Comparison of ENCODE assay signal across 21 cellular contexts in genomic region chr1:22531251-22531650, GRCh38. TPM values are rescaled to one million over a fixed set of nuclear protein-coding genes. Genes with fewer than 3 reads are reported as not detected.
A peak's percentile ranks its signal among the peaks of the same experiment; 100 is the strongest.
DNase-seq lines count a peak whose midpoint lies in the region; ATAC-seq and TF ChIP-seq lines count a peak whose summit lies in the region.
"Had no signal": no experiment of that assay in that cellular context is flagged by ENCODE, and none has a peak within 500 bp of the region (broad histone marks: within the 10 kb centered on the region; RNA-seq: fewer than 3 reads in every experiment).

No MANE protein-coding gene starts in this region.

- H3K36me3 ChIP-seq in left ventricle myocardium inferior (peaks cover 18% of the 10 kb centered on the region), skeletal muscle tissue (ENCODE audit: control insufficient read depth in 3 of 3, insufficient read depth in 3 of 3, low read length in 3 of 3) (peaks cover 21 to 30% (median 30%) of the 10 kb centered on the region in 3 donors)

- TF ChIP-seq CTCF in left ventricle myocardium inferior (IDR thresholded peaks at IDR 0.05; ENCODE audit: borderline replicate concordance), result no peak
- no peak for TF ChIP-seq CTCF in natural killer cell (IDR thresholded peaks at IDR 0.05)

- DNase-seq in Right ventricle myocardium superior, result no peak
- no peak for DNase-seq in left ventricle myocardium inferior
- no peak for DNase-seq in left ventricle myocardium superior
- DNase-seq in natural killer cell, result no peak
- no peak for DNase-seq in NCI-H1417 treated with DMSO at 0.1 percent for 48 hours (lab: John Stamatoyannopoulos, UW)
- no peak for DNase-seq in caudate nucleus (lab: John Stamatoyannopoulos, UW)
- DNase-seq: 8988T; CD8-positive, alpha-beta T cell; DMS79 treated with DMSO at 0.1 percent for 48 hours; GM23248; NCI-H1417; NCI-H1930; NCI-H446; NCI-H748 treated with DMSO at 0.1 percent for 48 hours; OCI-M1; RPMI8226 had no signal

- H3K27me3 ChIP-seq in left ventricle myocardium inferior (ENCODE audit: low read depth) (no peaks in the 10 kb centered on the region), skeletal muscle tissue (ENCODE audit: control insufficient read depth in 3 of 3, insufficient read depth in 3 of 3, low read length in 3 of 3) (no peaks in the 10 kb centered on the region)

- ATAC-seq in Right ventricle myocardium superior (ENCODE audit: poor library complexity), result peak; percentile 19
- peak; percentile 37 for ATAC-seq in left ventricle myocardium superior
- ATAC-seq in natural killer cell, result no peak
- no peak for ATAC-seq in GM21576 (IDR thresholded peaks at IDR 0.05; ENCODE audit: unreplicated experiment)
- ATAC-seq: CD8-positive, alpha-beta T cell; GM12878; HCT116 had no signal

- H3K9ac ChIP-seq in skeletal muscle tissue (ENCODE audit: low read depth in 1 of 3, low read length in 3 of 3), result peak overlapping the region in 1 of 3 donors; percentile 51

- H3K4me3 ChIP-seq in left ventricle myocardium inferior, result no peak overlapping the region
- no peak overlapping the region for H3K4me3 ChIP-seq in skeletal muscle tissue (ENCODE audit: low read length in 3 of 3)
- H3K4me3 ChIP-seq: GM12878, GM23248 had no signal

- no peaks in the 10 kb centered on the region for H3K9me3 ChIP-seq in left ventricle myocardium inferior (replicated peaks)
- no peaks in the 10 kb centered on the region for H3K9me3 ChIP-seq in skeletal muscle tissue (ENCODE audit: control insufficient read depth in 3 of 3, low read length in 3 of 3)

- H3K4me3 Mint-ChIP-seq in natural killer cell, result no peak overlapping the region
- H3K4me3 Mint-ChIP-seq: CD8-positive, alpha-beta T cell had no signal

- no peaks in the 10 kb centered on the region for H3K9me3 Mint-ChIP-seq in natural killer cell
- H3K9me3 Mint-ChIP-seq: CD8-positive, alpha-beta T cell had no signal

- H3K27me3 Mint-ChIP-seq in natural killer cell (ENCODE audit: low read depth in 2 of 2), result no peaks in the 10 kb centered on the region

- H3K36me3 Mint-ChIP-seq in natural killer cell, result no peaks in the 10 kb centered on the region

- peaks cover 25% of the 10 kb centered on the region for H3K4me1 ChIP-seq in left ventricle myocardium inferior
- peaks cover 3 to 10% (median 6%) of the 10 kb centered on the region in 3 donors for H3K4me1 ChIP-seq in skeletal muscle tissue (ENCODE audit: control insufficient read depth in 3 of 3, insufficient read depth in 3 of 3, low read length in 3 of 3)

- H3K27ac ChIP-seq in left ventricle myocardium inferior (replicated peaks) (no peak overlapping the region), skeletal muscle tissue (ENCODE audit: low read depth, low read length) (peak overlapping the region; percentile 12), caudate nucleus (ENCODE audit: low read depth, low read length) (no peak overlapping the region)

- H3K27ac Mint-ChIP-seq in natural killer cell, result peak overlapping the region in 1 of 2 donors; percentile 24
- H3K27ac Mint-ChIP-seq: CD8-positive, alpha-beta T cell had no signal

- no peaks in the 10 kb centered on the region for H3K4me1 Mint-ChIP-seq in natural killer cell

- intact Hi-C loops in Right ventricle myocardium superior (cut with DNase I) (no loop called here), left ventricle myocardium inferior (cut with micrococcal nuclease) (no loop called here), left ventricle myocardium superior (cut with micrococcal nuclease) (no loop called here), natural killer cell (cut with micrococcal nuclease) (no loop called here)

RNA-seq across cellular contexts. Expression of gene EPHA8, which starts 32.0 kb away (rescaled TPM):
- total RNA-seq in Right ventricle myocardium superior, result not detected
- total RNA-seq in left ventricle myocardium inferior, result not detected
- not detected for total RNA-seq in left ventricle myocardium superior
- total RNA-seq in skeletal muscle tissue, result not detected
- not detected for total RNA-seq in natural killer cell
- total RNA-seq: CD8-positive, alpha-beta T cell; G401; GM12878; GM23248 had no signal

Comparison
In these comparisons a context has a peak if more than half of its experiments do, and no peak if none do; other contexts are left out.
1. ATAC-seq: peak in Right ventricle myocardium superior (single experiment) and left ventricle myocardium superior (single experiment); none in natural killer cell (0 of 3) and GM21576 (single experiment).